ENCODE assay signal across 22 cellular contexts in the genomic region with DNA sequence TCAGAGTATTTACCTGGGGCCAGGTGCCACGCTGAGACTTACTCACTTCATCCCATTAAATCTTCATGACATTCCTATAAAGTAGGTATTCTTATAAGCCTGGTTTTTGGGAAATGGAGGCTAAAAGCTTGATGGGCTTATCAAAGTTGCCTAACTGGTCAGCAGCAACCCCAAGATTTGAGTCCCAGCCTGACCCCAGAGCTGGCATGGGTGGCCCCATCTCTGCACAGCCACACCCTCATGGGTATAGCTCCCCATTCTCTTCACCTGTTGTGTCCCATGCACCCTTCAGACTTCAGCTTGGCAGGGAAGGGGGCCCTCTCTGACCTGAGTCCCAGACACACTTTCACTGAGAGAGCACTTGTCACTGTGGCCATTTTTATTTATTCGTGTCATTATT.
"Had no signal": no experiment of that assay in that cellular context is flagged by ENCODE, and none has a peak within 500 bp of the region (broad histone marks: within the 10 kb centered on the region; RNA-seq: fewer than 3 reads in every experiment).

No MANE protein-coding gene starts in this region.

- H3K27me3 ChIP-seq: colonic mucosa, esophagus squamous epithelium, heart right ventricle, neutrophil, pancreas, thyroid gland had no signal

- H3K36me3 ChIP-seq: colonic mucosa, esophagus squamous epithelium, heart right ventricle, neutrophil, pancreas, thyroid gland had no signal

- ATAC-seq: effector memory CD8-positive, alpha-beta T cell; heart right ventricle; mucosa of descending colon; natural killer cell treated with Interleukin-12 subunit alpha and Interleukin-12 subunit beta and Interleukin-15 and Interleukin-18, amount 100 ng/mL, for 72 hours; pancreas; stimulated activated naive CD8-positive, alpha-beta T cell treated with anti-CD3 and anti-CD28 coated beads, Interleukin-15, amount 100 ng/mL, for 72 hours had no signal

- H3K27ac ChIP-seq: colonic mucosa, esophagus squamous epithelium, heart right ventricle, neutrophil, pancreas, thyroid gland had no signal

- H3K9me3 ChIP-seq: colonic mucosa, esophagus squamous epithelium, heart right ventricle, mucosa of descending colon, neutrophil, pancreas, thyroid gland had no signal

- DNase-seq: colonic mucosa; effector memory CD8-positive, alpha-beta T cell; erythroblast; esophagus squamous epithelium; foreskin melanocyte; glutamatergic neuron; heart right ventricle; hippocampal formation; immature natural killer cell; mesenchymal stem cell; mucosa of descending colon; naive B cell; pancreas; small intestine; stimulated activated CD4-positive, alpha-beta T cell treated with anti-CD3 and anti-CD28 coated beads, Interleukin-15, amount 100 ng/mL, for 24 hours; stimulated activated CD4-positive, alpha-beta T cell treated with anti-CD3 and anti-CD28 coated beads, Interleukin-2, amount 100 ng/mL, for 48 hours; stimulated activated naive CD4-positive, alpha-beta T cell; stimulated activated naive CD8-positive, alpha-beta T cell treated with anti-CD3 and anti-CD28 coated beads, Interleukin-15, amount 100 ng/mL, for 72 hours; thyroid gland; trophoblast cell had no signal

- H3K4me1 ChIP-seq: colonic mucosa, thyroid gland had no signal

- H3K4me3 ChIP-seq: colonic mucosa, esophagus squamous epithelium, heart right ventricle, mucosa of descending colon, pancreas, thyroid gland had no signal
